ENCODE assay signal across 21 cellular contexts in genomic region chr11:120249279-120250022, GRCh38. TPM values are rescaled to one million over a fixed set of nuclear protein-coding genes. Genes with fewer than 3 reads are reported as not detected.
DNase-seq lines count a peak whose midpoint lies in the region; ATAC-seq, FAIRE-seq and TF ChIP-seq lines count a peak whose summit lies in the region.
"Had no signal": no experiment of that assay in that cellular context is flagged by ENCODE, and none has a peak within 500 bp of the region (broad histone marks: within the 10 kb centered on the region; RNA-seq: fewer than 3 reads in every experiment).

No MANE protein-coding gene starts in this region.

- no peak for TF ChIP-seq CTCF in natural killer cell (IDR thresholded peaks at IDR 0.05)

- H3K4me1 Mint-ChIP-seq in natural killer cell treated with Interleukin-12 subunit alpha and Interleukin-12 subunit beta and Interleukin-15 and Interleukin-18, amount 100 ng/mL, for 72 hours (ENCODE audit: low read depth in 2 of 2) = peaks cover 32 to 36% of the 10 kb centered on the region in 2 donors
- no peaks in the 10 kb centered on the region for H3K4me1 Mint-ChIP-seq in natural killer cell
- peaks cover 25% of the 10 kb centered on the region for H3K4me1 Mint-ChIP-seq in activated T-helper 17 cell treated with anti-CD3 and anti-CD28 coated beads, Interleukin-2, amount 50 U/mL, for 72 hours

- H3K36me3 Mint-ChIP-seq in natural killer cell treated with Interleukin-12 subunit alpha and Interleukin-12 subunit beta and Interleukin-15 and Interleukin-18, amount 100 ng/mL, for 72 hours = no peaks in the 10 kb centered on the region
- no peaks in the 10 kb centered on the region for H3K36me3 Mint-ChIP-seq in natural killer cell
- no peaks in the 10 kb centered on the region for H3K36me3 Mint-ChIP-seq in activated T-helper 17 cell treated with anti-CD3 and anti-CD28 coated beads, Interleukin-2, amount 50 U/mL, for 72 hours (ENCODE audit: low read depth)
- H3K36me3 Mint-ChIP-seq: IgD-negative memory B cell, type B pancreatic cell had no signal

- intact Hi-C loops in natural killer cell (cut with micrococcal nuclease) = no loop called here

- peak overlapping the region; percentile 56 to 69 for H3K27ac Mint-ChIP-seq in natural killer cell treated with Interleukin-12 subunit alpha and Interleukin-12 subunit beta and Interleukin-15 and Interleukin-18, amount 100 ng/mL, for 72 hours
- H3K27ac Mint-ChIP-seq in natural killer cell = no peak overlapping the region
- H3K27ac Mint-ChIP-seq in activated T-helper 17 cell treated with anti-CD3 and anti-CD28 coated beads, Interleukin-2, amount 50 U/mL, for 72 hours = peak overlapping the region; percentile 44
- H3K27ac Mint-ChIP-seq: IgD-negative memory B cell, type B pancreatic cell had no signal

- peak overlapping the region; percentile 74 for H3K4me3 Mint-ChIP-seq in natural killer cell treated with Interleukin-12 subunit alpha and Interleukin-12 subunit beta and Interleukin-15 and Interleukin-18, amount 100 ng/mL, for 72 hours
- no peak overlapping the region for H3K4me3 Mint-ChIP-seq in natural killer cell
- peak overlapping the region; percentile 71 for H3K4me3 Mint-ChIP-seq in activated T-helper 17 cell treated with anti-CD3 and anti-CD28 coated beads, Interleukin-2, amount 50 U/mL, for 72 hours
- H3K4me3 Mint-ChIP-seq: IgD-negative memory B cell, type B pancreatic cell had no signal

- H3K27me3 Mint-ChIP-seq in natural killer cell treated with Interleukin-12 subunit alpha and Interleukin-12 subunit beta and Interleukin-15 and Interleukin-18, amount 100 ng/mL, for 72 hours = peaks cover 55% of the 10 kb centered on the region in 2 donors
- H3K27me3 Mint-ChIP-seq in natural killer cell (ENCODE audit: low read depth in 2 of 2) = peaks cover 24 to 47% of the 10 kb centered on the region in 2 donors
- peaks cover 56% of the 10 kb centered on the region for H3K27me3 Mint-ChIP-seq in activated T-helper 17 cell treated with anti-CD3 and anti-CD28 coated beads, Interleukin-2, amount 50 U/mL, for 72 hours

- H3K9me3 Mint-ChIP-seq in natural killer cell treated with Interleukin-12 subunit alpha and Interleukin-12 subunit beta and Interleukin-15 and Interleukin-18, amount 100 ng/mL, for 72 hours = no peaks in the 10 kb centered on the region
- no peaks in the 10 kb centered on the region for H3K9me3 Mint-ChIP-seq in natural killer cell
- no peaks in the 10 kb centered on the region for H3K9me3 Mint-ChIP-seq in activated T-helper 17 cell treated with anti-CD3 and anti-CD28 coated beads, Interleukin-2, amount 50 U/mL, for 72 hours
- H3K9me3 Mint-ChIP-seq: IgD-negative memory B cell, type B pancreatic cell had no signal

- no peak for DNase-seq in natural killer cell treated with Interleukin-12 subunit alpha and Interleukin-12 subunit beta and Interleukin-15 and Interleukin-18, amount 100 ng/mL, for 72 hours (ENCODE audit: low spot score)
- no peak for DNase-seq in natural killer cell
- no peak for DNase-seq in frontal cortex (ENCODE audit: low spot score in 2 of 2)
- DNase-seq in GF-D8 (lab: John Stamatoyannopoulos, UW) = no peak
- no peak for DNase-seq in NCI-H345 treated with DMSO at 0.1 percent for 48 hours (lab: John Stamatoyannopoulos, UW; ENCODE audit: unreplicated experiment)
- DNase-seq: activated CD4-positive, CD25-positive, alpha-beta regulatory T cell; amygdala; DMS79 treated with DMSO at 0.1 percent for 48 hours; dorsolateral prefrontal cortex; NCI-H1436 treated with DMSO at 0.1 percent for 48 hours; NCI-H2171 treated with DMSO at 0.1 percent for 48 hours; stimulated activated CD4-positive, alpha-beta T cell treated with anti-CD3 and anti-CD28 coated beads, Interleukin-2, amount 100 ng/mL, for 48 hours had no signal

- ATAC-seq in natural killer cell treated with Interleukin-12 subunit alpha and Interleukin-12 subunit beta and Interleukin-15 and Interleukin-18, amount 100 ng/mL, for 72 hours = peak; percentile 47 to 59
- ATAC-seq in natural killer cell (no peak), HG03432 (IDR thresholded peaks at IDR 0.05; ENCODE audit: unreplicated experiment) (peak; percentile 6)
- ATAC-seq in activated T-helper 17 cell treated with anti-CD3 and anti-CD28 coated beads, Interleukin-2, amount 50 U/mL, for 72 hours (replicated peaks) = peak; percentile 20

- FAIRE-seq in frontal cortex (lab: Jason Lieb, UNC) = no peak

RNA-seq across cellular contexts. Expression of gene POU2F3, which starts 9.5 kb away (rescaled TPM):
- not detected for total RNA-seq in natural killer cell treated with Interleukin-12 subunit alpha and Interleukin-12 subunit beta and Interleukin-15 and Interleukin-18, amount 100 ng/mL, for 72 hours
- not detected for total RNA-seq in natural killer cell
- under 1 TPM in 1 of 2 donors, not detected in 1; 0.13 TPM for total RNA-seq in activated T-helper 17 cell treated with anti-CD3 and anti-CD28 coated beads, Interleukin-2, amount 50 U/mL, for 72 hours
- 0.41 TPM for total RNA-seq in frontal cortex
- total RNA-seq: activated CD8-positive, alpha-beta memory T cell treated with anti-CD3 and anti-CD28 coated beads for 36 hours; hepatocyte; liver; MCF 10A; mononuclear cell had no signal

RNA-seq across cellular contexts. Expression of gene OAF, which starts 38.6 kb away (rescaled TPM):
- 1 to 10 TPM; 1.1 to 1.9 TPM for total RNA-seq in natural killer cell treated with Interleukin-12 subunit alpha and Interleukin-12 subunit beta and Interleukin-15 and Interleukin-18, amount 100 ng/mL, for 72 hours
- total RNA-seq in natural killer cell (1 to 10 TPM; 2.8 to 5.1 (median 3.8) TPM), frontal cortex (1.2 TPM)
- 1 to 10 TPM in 1 of 2 donors, under 1 TPM in 1; 0.97 to 1.3 TPM for total RNA-seq in activated T-helper 17 cell treated with anti-CD3 and anti-CD28 coated beads, Interleukin-2, amount 50 U/mL, for 72 hours

Comparison
In these comparisons a context has a peak if more than half of its experiments do, and no peak if none do; other contexts are left out.
1. ATAC-seq: peak in natural killer cell treated with Interleukin-12 subunit alpha and Interleukin-12 subunit beta and Interleukin-15 and Interleukin-18, amount 100 ng/mL, for 72 hours (2 of 2), HG03432 (single experiment) and activated T-helper 17 cell treated with anti-CD3 and anti-CD28 coated beads, Interleukin-2, amount 50 U/mL, for 72 hours (single experiment); none in natural killer cell (0 of 3).
2. H3K27ac Mint-ChIP-seq: peak in natural killer cell treated with Interleukin-12 subunit alpha and Interleukin-12 subunit beta and Interleukin-15 and Interleukin-18, amount 100 ng/mL, for 72 hours (2 of 2) and activated T-helper 17 cell treated with anti-CD3 and anti-CD28 coated beads, Interleukin-2, amount 50 U/mL, for 72 hours (single experiment); none in natural killer cell (0 of 2).